ENCODE assay signal across 11 cellular contexts in genomic region chr1:151905070-151905442, GRCh38. TPM values are rescaled to one million over a fixed set of nuclear protein-coding genes. Genes with fewer than 3 reads are reported as not detected.
A peak's percentile ranks its signal among the peaks of the same experiment; 100 is the strongest.
DNase-seq lines count a peak whose midpoint lies in the region; ATAC-seq, FAIRE-seq and TF ChIP-seq lines count a peak whose summit lies in the region.
"Had no signal": no experiment of that assay in that cellular context is flagged by ENCODE, and none has a peak within 500 bp of the region (broad histone marks: within the 10 kb centered on the region; RNA-seq: fewer than 3 reads in every experiment).

No MANE protein-coding gene starts in this region.

- TF ChIP-seq EP300 in K562 (IDR thresholded peaks at IDR 0.05; ENCODE audit: low read length): no peak

- no peak for TF ChIP-seq CTCF in K562 (IDR thresholded peaks at IDR 0.05 in 2 of 3, conservative IDR thresholded peaks at IDR 0.05 in 1 of 3; ENCODE audit: insufficient read depth in 2 of 3, low read depth in 1 of 3, low read length in 3 of 3)

- H3K27ac Mint-ChIP-seq in activated CD4-positive, alpha-beta T cell treated with anti-CD3 and anti-CD28 coated beads, Interleukin-2, amount 10 ng/mL, durations not matched to agents 24 days and 14 days: peak overlapping the region; percentile 94

- H3K4me3 ChIP-seq in K562: peak overlapping the region; percentile 5; the same call in 1 of the 2 replicates

- peak overlapping the region; percentile 92 for H3K27ac ChIP-seq in K562 (ENCODE audit: extremely low read depth, low read depth, low read length)
- H3K27ac ChIP-seq: C4-2B had no signal

- peaks cover 74% of the 10 kb centered on the region for H3K36me3 Mint-ChIP-seq in activated CD4-positive, alpha-beta T cell treated with anti-CD3 and anti-CD28 coated beads, Interleukin-2, amount 10 ng/mL, durations not matched to agents 24 days and 14 days (ENCODE audit: low read depth)

- H3K4me2 ChIP-seq in K562 (ENCODE audit: insufficient read depth, low read length): peak overlapping the region; percentile 61

- H3K79me2 ChIP-seq in K562 (ENCODE audit: control insufficient read depth, insufficient read depth, low read length): peaks cover 70% of the 10 kb centered on the region

- peaks cover 30% of the 10 kb centered on the region for H3K36me3 ChIP-seq in K562 (ENCODE audit: control insufficient read depth, insufficient read depth, low read length)

- POLR2A ChIA-PET in K562 (lab: Yijun Ruan, JAX): interaction anchor here (0.7 to 1.6 kb wide), 3 partner anchors 17 to 34 kb away, joined by 3 to 4 read pairs (median 3); no protein-coding TSS in a partner anchor

- TF ChIP-seq RAD21 in K562 (CRISPR knock-in tag; conservative IDR thresholded peaks at IDR 0.05 in 1 of 2, IDR thresholded peaks at IDR 0.05 in 1 of 2): no peak

- in situ Hi-C loops in K562 (cut with MboI): no loop called here

- WGBS in K562 (ENCODE audit: insufficient coverage, low coverage, missing lambda C conversion rate): 0% methylated on average over 2 of the region's 2 CpGs

- peaks cover 44% of the 10 kb centered on the region for H3K9me3 Mint-ChIP-seq in activated CD4-positive, alpha-beta T cell treated with anti-CD3 and anti-CD28 coated beads, Interleukin-2, amount 10 ng/mL, durations not matched to agents 24 days and 14 days

- CTCF ChIA-PET in K562 (lab: Yijun Ruan, JAX; ENCODE audit: low intra/inter-chr PET ratio): no interaction called here

- H3K4me3 Mint-ChIP-seq in activated CD4-positive, alpha-beta T cell treated with anti-CD3 and anti-CD28 coated beads, Interleukin-2, amount 10 ng/mL, durations not matched to agents 24 days and 14 days: peak overlapping the region; percentile 75

- peak; percentile 89 for FAIRE-seq in K562 (lab: Jason Lieb, UNC)

- H3K27me3 Mint-ChIP-seq in activated CD4-positive, alpha-beta T cell treated with anti-CD3 and anti-CD28 coated beads, Interleukin-2, amount 10 ng/mL, durations not matched to agents 24 days and 14 days: peaks cover 2% of the 10 kb centered on the region

- intact Hi-C loops in activated CD4-positive, alpha-beta T cell treated with anti-CD3 and anti-CD28 coated beads, Interleukin-2, amount 10 ng/mL, durations not matched to agents 24 days and 14 days (cut with micrococcal nuclease): loop anchor here (2.0 kb wide), 1 partner anchor 114 kb away; the partner anchor contains the start of gene TDRKH
- intact Hi-C loops in K562 (cut with micrococcal nuclease): no loop called here

- peaks cover 16 to 27% of the 10 kb centered on the region in 2 experiments for H3K4me1 ChIP-seq in K562 (replicated peaks in 1 of 2; ENCODE audit: control insufficient read depth in 2 of 2, insufficient read depth in 2 of 2, low read length in 2 of 2)

- BruUV-seq in K562 (replicated peaks; lab: Mats Ljungman, UMichigan): no TSS peak

- peaks cover 36% of the 10 kb centered on the region for H3K4me1 Mint-ChIP-seq in activated CD4-positive, alpha-beta T cell treated with anti-CD3 and anti-CD28 coated beads, Interleukin-2, amount 10 ng/mL, durations not matched to agents 24 days and 14 days

- TF ChIP-seq POLR2A in K562 (conservative IDR thresholded peaks at IDR 0.05): peak; percentile 72

- H4K20me1 ChIP-seq in K562 (replicated peaks; ENCODE audit: control insufficient read depth, insufficient read depth, low read length): no peaks in the 10 kb centered on the region

- H3K9ac ChIP-seq in K562 (ENCODE audit: insufficient read depth in 1 of 2, low read depth in 2 of 2, low read length in 2 of 2): peak overlapping the region; percentile 3 to 64; a peak in 3 of 4 replicates

- H2AFZ ChIP-seq in K562 (ENCODE audit: low read depth, low read length): peak overlapping the region; percentile 51

- DNase-seq in EH (ENCODE audit: low read depth) (peak; percentile 9), K562 (ENCODE audit: extremely low read depth in 1 of 4, low spot score in 3 of 4) (peak in 3 of 4 experiments; percentile 14 to 84 (median 54)), COLO668 (lab: John Stamatoyannopoulos, UW; ENCODE audit: unreplicated experiment) (no peak), COR-L47 (lab: John Stamatoyannopoulos, UW) (no peak)
- DNase-seq in activated CD4-positive, alpha-beta T cell treated with anti-CD3 and anti-CD28 coated beads, Interleukin-2, amount 10 ng/mL, durations not matched to agents 24 days and 14 days: peak; percentile 85
- DNase-seq in stimulated activated CD4-positive, alpha-beta T cell treated with anti-CD3 and anti-CD28 coated beads, Interleukin-12 subunit alpha, Interleukin-12 subunit beta, amount 100 ng/mL, for 24 hours (ENCODE audit: low read depth in 2 of 2): peak; percentile 21 to 44
- DNase-seq: left colon, NCI-H1930 had no signal

- no peaks in the 10 kb centered on the region for H3K27me3 ChIP-seq in K562 (ENCODE audit: control insufficient read depth in 2 of 2, insufficient read depth in 2 of 2, low read length in 2 of 2)

- H3K9me1 ChIP-seq in K562 (ENCODE audit: control insufficient read depth, insufficient read depth, low read length): no peaks in the 10 kb centered on the region

- H3K9me3 ChIP-seq in K562 (replicated peaks; ENCODE audit: control insufficient read depth, insufficient read depth, low read depth, low read length): peaks cover 15% of the 10 kb centered on the region

- ATAC-seq in K562: peak; percentile 77
- ATAC-seq in GM21528 (IDR thresholded peaks at IDR 0.05; ENCODE audit: low FRiP score, unreplicated experiment): no peak
- no peak for ATAC-seq in GM21447 (IDR thresholded peaks at IDR 0.05; ENCODE audit: unreplicated experiment)
- ATAC-seq: left colon had no signal

TF ChIP-seq in K562, 482 proteins besides CTCF, POLR2A, EP300 and RAD21 (continues in another document):
- TF ChIP-seq CBFA2T2 (conservative IDR thresholded peaks at IDR 0.05) (no peak), NBN (IDR thresholded peaks at IDR 0.05; ENCODE audit: low read depth) (no peak), NFXL1 (CRISPR knock-in tag; IDR thresholded peaks at IDR 0.05) (peak; percentile 41; the same call in 1 of the 2 replicates), GABPA (tag; conservative IDR thresholded peaks at IDR 0.05; ENCODE audit: low read depth) (peak; percentile 67), RB1 (IDR thresholded peaks at IDR 0.05; ENCODE audit: low read depth) (peak; percentile 35; the same call in 1 of the 2 replicates)

RNA-seq across cellular contexts. Expression of gene THEM4, which starts 4.3 kb away (rescaled TPM):
- total RNA-seq in activated CD4-positive, alpha-beta T cell treated with anti-CD3 and anti-CD28 coated beads, Interleukin-2, amount 10 ng/mL, durations not matched to agents 24 days and 14 days: 26.9 and 30.6 TPM in 2 replicates
- total RNA-seq in K562 (2011; cell fraction: chromatin; rRNA removed; ENCODE audit: low replicate concordance): 53.2 and 120 TPM in 2 replicates
- total RNA-seq in K562 (2011; cell fraction: nucleolus; rRNA removed): 23.0 and 26.2 TPM in 2 replicates
- 66.9 and 102 TPM in 2 replicates for total RNA-seq in K562 (2011; cell fraction: nucleoplasm; rRNA removed)
- total RNA-seq in K562 (2014; rRNA removed): 24.5 and 25.2 TPM in 2 replicates
- 35.3 and 41.1 TPM in 2 replicates for total RNA-seq in K562 (2014; rRNA removed; fragmentation: Illumina TruSeq; extraction: Trizol)
- total RNA-seq in K562 (2015; rRNA removed; fragmentation: Illumina TruSeq; extraction: Trizol): 39.3 and 39.7 TPM in 2 replicates
- total RNA-seq in K562 (2021): 25.5 and 27.4 TPM in 2 replicates
- polyA plus RNA-seq in K562 (2011; rRNA removed): 51.3 and 71.9 TPM in 2 replicates
- polyA plus RNA-seq in K562 (2011; cell fraction: cytosol; rRNA removed): 24.2 and 40.1 TPM in 2 replicates
- polyA plus RNA-seq in K562 (2011; cell fraction: nucleus; rRNA removed): 43.7 and 48.1 TPM in 2 replicates
- polyA plus RNA-seq in K562 (2012): 30.8 and 33.7 TPM in 2 replicates
- 45.7 and 48.3 TPM in 2 replicates for polyA plus RNA-seq in K562 (2014; fragmentation: Illumina TruSeq; extraction: Trizol)
- polyA plus RNA-seq in K562 (2014; fragmentation: Nextera tagmentation; extraction: Ambion mirVana): 10 to 100 TPM in 1 of 2 experiments, 1 to 10 TPM in 1; 8.6 to 12.5 TPM
- polyA plus RNA-seq in K562 (2014; rRNA removed): 46.1 and 48.7 TPM in 2 replicates
- 45.0 and 48.8 TPM in 2 replicates for polyA minus RNA-seq in K562 (2011; rRNA and poly(A)+ RNA removed)
- 16.4 and 20.0 TPM in 2 replicates for polyA minus RNA-seq in K562 (2011; cell fraction: cytosol; rRNA and poly(A)+ RNA removed)
- polyA minus RNA-seq in K562 (2011; cell fraction: nucleus; rRNA and poly(A)+ RNA removed): 20.3 and 21.3 TPM in 2 replicates

RNA-seq across cellular contexts. Expression of gene THEM5, which starts 51.5 kb away (rescaled TPM):
- total RNA-seq in activated CD4-positive, alpha-beta T cell treated with anti-CD3 and anti-CD28 coated beads, Interleukin-2, amount 10 ng/mL, durations not matched to agents 24 days and 14 days: not detected in 2 replicates
- not detected in 2 replicates for total RNA-seq in K562 (2011; cell fraction: chromatin; rRNA removed; ENCODE audit: low replicate concordance)
- total RNA-seq in K562 (2011; cell fraction: nucleolus; rRNA removed): not detected in 2 replicates
- not detected in 2 replicates for total RNA-seq in K562 (2011; cell fraction: nucleoplasm; rRNA removed)
- total RNA-seq in K562 (2014; rRNA removed) (not detected in 2 replicates), K562 (2014; rRNA removed; fragmentation: Illumina TruSeq; extraction: Trizol) (not detected in 2 replicates), K562 (2015; rRNA removed; fragmentation: Illumina TruSeq; extraction: Trizol) (not detected in 2 replicates), K562 (2021) (not detected in 2 replicates)
- polyA plus RNA-seq in K562 (2011; rRNA removed) (not detected in 2 replicates), K562 (2014; fragmentation: Illumina TruSeq; extraction: Trizol) (not detected in 2 replicates), K562 (2014; fragmentation: Nextera tagmentation; extraction: Ambion mirVana) (not detected), K562 (2014; rRNA removed) (not detected in 2 replicates)
- polyA plus RNA-seq in K562 (2011; cell fraction: cytosol; rRNA removed): not detected in 2 replicates
- polyA plus RNA-seq in K562 (2011; cell fraction: nucleus; rRNA removed): not detected in 2 replicates
- polyA plus RNA-seq in K562 (2012): not detected in 2 replicates
- not detected in 2 replicates for polyA minus RNA-seq in K562 (2011; rRNA and poly(A)+ RNA removed)
- not detected in 2 replicates for polyA minus RNA-seq in K562 (2011; cell fraction: cytosol; rRNA and poly(A)+ RNA removed)
- not detected in 2 replicates for polyA minus RNA-seq in K562 (2011; cell fraction: nucleus; rRNA and poly(A)+ RNA removed)
- total RNA-seq: left colon had no signal

Comparison
In these comparisons a context has a peak if more than half of its experiments do, and no peak if none do; other contexts are left out.
1. DNase-seq: peak in EH (single experiment), activated CD4-positive, alpha-beta T cell treated with anti-CD3 and anti-CD28 coated beads, Interleukin-2, amount 10 ng/mL, durations not matched to agents 24 days and 14 days (single experiment), K562 (3 of 4) and stimulated activated CD4-positive, alpha-beta T cell treated with anti-CD3 and anti-CD28 coated beads, Interleukin-12 subunit alpha, Interleukin-12 subunit beta, amount 100 ng/mL, for 24 hours (2 of 2); none in COLO668 (single experiment) and COR-L47 (single experiment).